Comparison of ENCODE assay signal across 8 cellular contexts in the genomic region with DNA sequence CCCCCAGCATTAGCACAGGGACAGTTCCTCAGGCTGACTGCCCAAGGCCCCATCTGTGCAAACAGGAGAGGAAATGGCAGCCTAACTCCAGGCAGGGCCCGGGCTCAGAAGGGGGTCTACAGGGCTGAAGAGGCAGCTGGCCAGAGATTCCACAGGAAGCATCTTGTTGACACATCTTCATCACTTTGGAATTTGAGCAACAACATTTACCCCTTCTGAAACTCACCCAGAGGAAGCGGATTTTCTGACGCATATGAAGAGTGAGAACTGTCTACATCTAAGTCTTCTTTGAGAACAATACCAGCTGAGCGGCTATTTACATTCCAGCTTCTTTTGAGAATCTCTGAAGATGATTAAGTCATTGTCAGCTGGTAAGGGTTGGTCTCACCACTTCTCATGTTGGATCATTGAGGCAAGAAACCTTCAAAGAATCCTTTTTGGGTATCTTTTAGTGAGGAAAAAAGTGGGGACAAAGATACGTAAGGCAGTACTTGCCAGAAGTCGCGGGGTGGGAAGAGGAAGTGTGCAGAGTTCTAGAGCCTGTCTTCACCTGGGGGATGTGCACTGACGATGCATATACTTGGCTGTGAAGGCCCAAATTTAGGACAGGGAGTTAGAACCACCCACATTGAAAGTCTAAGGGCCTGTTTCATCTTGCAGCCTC. TPM values are rescaled to one million over a fixed set of nuclear protein-coding genes. Genes with fewer than 3 reads are reported as not detected.
DNase-seq lines count a peak whose midpoint lies in the region; ATAC-seq and TF ChIP-seq lines count a peak whose summit lies in the region.

No MANE protein-coding gene starts in this region.

- peak overlapping the region; percentile 20; the same call in 1 of the 2 replicates for H3K27ac ChIP-seq in HUES64 (ENCODE audit: low read depth, low read length)

- H3K9ac ChIP-seq in HUES64 (ENCODE audit: low read depth, low read length), result no peak overlapping the region

- TF ChIP-seq CTCF in chondrocyte (IDR thresholded peaks at IDR 0.05), result no peak

- H3K4me3 Mint-ChIP-seq in chondrocyte (ENCODE audit: unreplicated experiment), result no peak overlapping the region

- peak; percentile 42 for ATAC-seq in GM21360 (IDR thresholded peaks at IDR 0.05; ENCODE audit: unreplicated experiment)

- no peaks in the 10 kb centered on the region for H3K27me3 Mint-ChIP-seq in chondrocyte (ENCODE audit: low read depth)

- no peaks in the 10 kb centered on the region for H3K9me3 Mint-ChIP-seq in chondrocyte (ENCODE audit: low read depth)

- peaks cover 2% of the 10 kb centered on the region for H3K36me3 Mint-ChIP-seq in chondrocyte (ENCODE audit: low read depth)

- H3K9me3 ChIP-seq in HUES64 (ENCODE audit: insufficient read depth, low read depth, low read length), result no peaks in the 10 kb centered on the region

- H3K4me1 Mint-ChIP-seq in chondrocyte (ENCODE audit: low read depth), result peaks cover 42% of the 10 kb centered on the region

- H3K36me3 ChIP-seq in HUES64 (ENCODE audit: insufficient read depth, low read length), result no peaks in the 10 kb centered on the region

- H3K4me3 ChIP-seq in HUES64 (ENCODE audit: low read length), result no peak overlapping the region

- no peaks in the 10 kb centered on the region for H3K27me3 ChIP-seq in HUES64 (ENCODE audit: insufficient read depth, low read length)

- H3K4me1 ChIP-seq in HUES64 (ENCODE audit: insufficient read depth, low read length), result peaks cover 32% of the 10 kb centered on the region

- DNase-seq in GM03348 (ENCODE audit: low spot score), result peak; percentile 46
- peak; percentile 50 for DNase-seq in chondrocyte (ENCODE audit: low spot score)
- DNase-seq in NCI-H526 (lab: John Stamatoyannopoulos, UW), result no peak
- no peak for DNase-seq in DMS114 treated with DMSO at 0.1 percent for 48 hours (lab: John Stamatoyannopoulos, UW; ENCODE audit: unreplicated experiment)
- no peak for DNase-seq in stimulated activated CD4-positive, alpha-beta T cell treated with anti-CD3 and anti-CD28 coated beads, Interleukin-2, amount 100 ng/mL, for 24 hours
- DNase-seq in NCI-H1092 (lab: John Stamatoyannopoulos, UW), result no peak

- 76% methylated on average over 8 of the region's 8 CpGs for WGBS in HUES64

- H3K27ac Mint-ChIP-seq in chondrocyte (ENCODE audit: unreplicated experiment), result peak overlapping the region; percentile 78

RNA-seq across cellular contexts. Expression of a gene that starts 25.4 kb away (rescaled TPM):
- 412 TPM for polyA plus RNA-seq in HUES64 (2013, experiment 1 of 2)
- 434 TPM for polyA plus RNA-seq in HUES64 (2013, experiment 2 of 2)
- 144 to 199 TPM (median 146 TPM) in 3 replicates for total RNA-seq in chondrocyte

RNA-seq across cellular contexts. Expression of a gene that starts 44.3 kb away (rescaled TPM):
- 8.2 TPM for polyA plus RNA-seq in HUES64 (2013, experiment 1 of 2)
- polyA plus RNA-seq in HUES64 (2013, experiment 2 of 2), result 12.5 TPM
- 15.1 to 40.9 TPM (median 17.9 TPM) in 3 replicates for total RNA-seq in chondrocyte

Comparison
In these comparisons a context has a peak if more than half of its experiments do, and no peak if none do; other contexts are left out.
1. DNase-seq: peak in GM03348 (single experiment) and chondrocyte (single experiment); none in NCI-H526 (0 of 2), DMS114 treated with DMSO at 0.1 percent for 48 hours (single experiment), stimulated activated CD4-positive, alpha-beta T cell treated with anti-CD3 and anti-CD28 coated beads, Interleukin-2, amount 100 ng/mL, for 24 hours (0 of 2) and NCI-H1092 (single experiment).